2 cellular contexts compared by ENCODE assay signal in the genomic region with DNA sequence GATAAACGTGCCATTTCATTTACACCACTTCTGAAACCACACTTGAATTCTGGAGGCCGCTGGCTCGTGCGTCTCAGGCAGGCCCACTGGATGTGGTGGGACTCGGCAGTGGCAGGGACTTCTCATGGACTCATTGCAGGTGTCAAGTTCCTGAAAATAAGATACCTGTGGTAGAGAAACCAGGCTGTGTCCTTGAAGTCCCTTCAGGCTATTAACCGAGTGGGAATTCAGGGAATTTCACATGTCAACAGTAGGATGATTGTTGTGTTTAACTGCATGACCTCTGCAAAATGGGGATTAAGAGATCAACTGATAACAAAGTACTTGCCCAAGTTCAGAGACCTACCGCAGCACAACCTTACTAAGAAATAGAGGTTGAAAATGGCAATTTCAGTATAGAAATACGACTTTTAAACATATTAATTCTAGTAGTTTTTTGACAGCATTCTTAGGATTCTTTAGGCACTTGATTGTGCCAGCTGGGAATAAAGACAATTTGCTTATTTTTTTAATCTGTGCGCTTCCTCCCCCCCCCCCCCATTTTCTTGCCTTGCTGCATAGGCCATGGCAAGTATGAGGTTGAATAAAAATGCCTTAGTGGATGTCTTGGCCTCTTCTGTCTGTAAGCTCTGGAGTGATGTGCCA.
TF ChIP-seq lines count a peak whose summit lies in the region.

No MANE protein-coding gene starts in this region.

TF ChIP-seq in WTC11, 78 proteins besides CTCF, POLR2A, EP300 and RAD21:
- TF ChIP-seq, protein P1, sequence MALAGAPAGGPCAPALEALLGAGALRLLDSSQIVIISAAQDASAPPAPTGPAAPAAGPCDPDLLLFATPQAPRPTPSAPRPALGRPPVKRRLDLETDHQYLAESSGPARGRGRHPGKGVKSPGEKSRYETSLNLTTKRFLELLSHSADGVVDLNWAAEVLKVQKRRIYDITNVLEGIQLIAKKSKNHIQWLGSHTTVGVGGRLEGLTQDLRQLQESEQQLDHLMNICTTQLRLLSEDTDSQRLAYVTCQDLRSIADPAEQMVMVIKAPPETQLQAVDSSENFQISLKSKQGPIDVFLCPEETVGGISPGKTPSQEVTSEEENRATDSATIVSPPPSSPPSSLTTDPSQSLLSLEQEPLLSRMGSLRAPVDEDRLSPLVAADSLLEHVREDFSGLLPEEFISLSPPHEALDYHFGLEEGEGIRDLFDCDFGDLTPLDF (CRISPR knock-in tag; IDR thresholded peaks at IDR 0.05): no peak
- TF ChIP-seq, protein P2, sequence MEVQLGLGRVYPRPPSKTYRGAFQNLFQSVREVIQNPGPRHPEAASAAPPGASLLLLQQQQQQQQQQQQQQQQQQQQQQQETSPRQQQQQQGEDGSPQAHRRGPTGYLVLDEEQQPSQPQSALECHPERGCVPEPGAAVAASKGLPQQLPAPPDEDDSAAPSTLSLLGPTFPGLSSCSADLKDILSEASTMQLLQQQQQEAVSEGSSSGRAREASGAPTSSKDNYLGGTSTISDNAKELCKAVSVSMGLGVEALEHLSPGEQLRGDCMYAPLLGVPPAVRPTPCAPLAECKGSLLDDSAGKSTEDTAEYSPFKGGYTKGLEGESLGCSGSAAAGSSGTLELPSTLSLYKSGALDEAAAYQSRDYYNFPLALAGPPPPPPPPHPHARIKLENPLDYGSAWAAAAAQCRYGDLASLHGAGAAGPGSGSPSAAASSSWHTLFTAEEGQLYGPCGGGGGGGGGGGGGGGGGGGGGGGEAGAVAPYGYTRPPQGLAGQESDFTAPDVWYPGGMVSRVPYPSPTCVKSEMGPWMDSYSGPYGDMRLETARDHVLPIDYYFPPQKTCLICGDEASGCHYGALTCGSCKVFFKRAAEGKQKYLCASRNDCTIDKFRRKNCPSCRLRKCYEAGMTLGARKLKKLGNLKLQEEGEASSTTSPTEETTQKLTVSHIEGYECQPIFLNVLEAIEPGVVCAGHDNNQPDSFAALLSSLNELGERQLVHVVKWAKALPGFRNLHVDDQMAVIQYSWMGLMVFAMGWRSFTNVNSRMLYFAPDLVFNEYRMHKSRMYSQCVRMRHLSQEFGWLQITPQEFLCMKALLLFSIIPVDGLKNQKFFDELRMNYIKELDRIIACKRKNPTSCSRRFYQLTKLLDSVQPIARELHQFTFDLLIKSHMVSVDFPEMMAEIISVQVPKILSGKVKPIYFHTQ (CRISPR knock-in tag; IDR thresholded peaks at IDR 0.05): 0 out of 2 replicates have a peak, but pooled peaks have one; percentile 5
- TF ChIP-seq ATF1 (CRISPR knock-in tag; IDR thresholded peaks at IDR 0.05): no peak
- TF ChIP-seq IRF2 (CRISPR knock-in tag; IDR thresholded peaks at IDR 0.05; ENCODE audit: borderline replicate concordance, low read depth): no peak
- TF ChIP-seq JAZF1 (CRISPR knock-in tag; IDR thresholded peaks at IDR 0.05): no peak
- TF ChIP-seq GRHL2 (CRISPR knock-in tag; IDR thresholded peaks at IDR 0.05; ENCODE audit: insufficient replicate concordance, severe bottlenecking): no peak

TF ChIP-seq in HepG2, 621 proteins besides CTCF, POLR2A, EP300 and RAD21 (continues in another document):
- TF ChIP-seq RXRA (CRISPR knock-in tag; IDR thresholded peaks at IDR 0.05) (peak; percentile 89; the same call in 1 of the 2 replicates), MIER2 (CRISPR knock-in tag; IDR thresholded peaks at IDR 0.05) (0 out of 2 replicates have a peak, but pooled peaks have one; percentile 30), MAFK (conservative IDR thresholded peaks at IDR 0.05 in 1 of 2, IDR thresholded peaks at IDR 0.05 in 1 of 2; ENCODE audit: low read length in 2 of 2) (peak in 1 of 2 experiments; percentile 36; a peak in 1 of 4 replicates), ZNF660 (CRISPR knock-in tag; IDR thresholded peaks at IDR 0.05; ENCODE audit: borderline replicate concordance, low read depth) (no peak), ZNF3 (CRISPR knock-in tag; IDR thresholded peaks at IDR 0.05) (0 out of 2 replicates have a peak, but pooled peaks have one; percentile 29), HOXA5 (CRISPR knock-in tag; IDR thresholded peaks at IDR 0.05) (peak; percentile 69; the same call in 1 of the 2 replicates), MAFF (IDR thresholded peaks at IDR 0.05; ENCODE audit: low read depth, low read length) (peak; percentile 48), ZSCAN21 (CRISPR knock-in tag; IDR thresholded peaks at IDR 0.05; ENCODE audit: borderline replicate concordance) (no peak), SALL1 (CRISPR knock-in tag; IDR thresholded peaks at IDR 0.05) (peak; percentile 59; the same call in 1 of the 2 replicates), ZNF136 (CRISPR knock-in tag; IDR thresholded peaks at IDR 0.05; ENCODE audit: low read depth) (no peak), ERF (CRISPR knock-in tag; IDR thresholded peaks at IDR 0.05) (peak; percentile 45; the same call in 1 of the 2 replicates), KDM1A (CRISPR knock-in tag; IDR thresholded peaks at IDR 0.05) (peak; percentile 83), TBL1XR1 (IDR thresholded peaks at IDR 0.05; ENCODE audit: borderline replicate concordance, low read length, partially characterized antibody) (peak; percentile 94), ZNF629 (CRISPR knock-in tag; conservative IDR thresholded peaks at IDR 0.05) (0 out of 2 replicates have a peak, but pooled peaks have one; percentile 16), ZNF234 (CRISPR knock-in tag; conservative IDR thresholded peaks at IDR 0.05) (no peak), GATAD2A (CRISPR knock-in tag; IDR thresholded peaks at IDR 0.05) (peak; percentile 95), KDM3A (CRISPR knock-in tag; IDR thresholded peaks at IDR 0.05; ENCODE audit: low read depth) (0 out of 2 replicates have a peak, but pooled peaks have one; percentile 49), GMEB1 (CRISPR knock-in tag; IDR thresholded peaks at IDR 0.05; ENCODE audit: borderline replicate concordance) (no peak), ZNF335 (CRISPR knock-in tag; IDR thresholded peaks at IDR 0.05) (peak; percentile 57; the same call in 1 of the 2 replicates), HNF4G (IDR thresholded peaks at IDR 0.05; ENCODE audit: borderline replicate concordance, low read depth, low read length) (peak; percentile 14; the same call in 1 of the 2 replicates), HNF4G (CRISPR knock-in tag; IDR thresholded peaks at IDR 0.05; ENCODE audit: borderline replicate concordance, low read depth) (no peak), ZNF263 (CRISPR knock-in tag; IDR thresholded peaks at IDR 0.05) (no peak), SKI (IDR thresholded peaks at IDR 0.05; ENCODE audit: partially characterized antibody) (peak; percentile 52), BCL6 (CRISPR knock-in tag; IDR thresholded peaks at IDR 0.05) (peak; percentile 100), SIX1 (CRISPR knock-in tag; IDR thresholded peaks at IDR 0.05; ENCODE audit: borderline replicate concordance) (peak; percentile 74; the same call in 1 of the 2 replicates), MTA1 (CRISPR knock-in tag; IDR thresholded peaks at IDR 0.05; ENCODE audit: borderline replicate concordance) (peak; percentile 36; the same call in 1 of the 2 replicates), TCF12 (IDR thresholded peaks at IDR 0.05) (no peak), TCF12 (CRISPR knock-in tag; IDR thresholded peaks at IDR 0.05) (no peak), PPARG (CRISPR knock-in tag; conservative IDR thresholded peaks at IDR 0.05) (peak; percentile 73), TSC22D2 (CRISPR knock-in tag; IDR thresholded peaks at IDR 0.05; ENCODE audit: borderline replicate concordance) (no peak), ETV5 (CRISPR knock-in tag; IDR thresholded peaks at IDR 0.05; ENCODE audit: borderline replicate concordance) (peak; percentile 46; the same call in 1 of the 2 replicates)
- TF ChIP-seq, protein P3, sequence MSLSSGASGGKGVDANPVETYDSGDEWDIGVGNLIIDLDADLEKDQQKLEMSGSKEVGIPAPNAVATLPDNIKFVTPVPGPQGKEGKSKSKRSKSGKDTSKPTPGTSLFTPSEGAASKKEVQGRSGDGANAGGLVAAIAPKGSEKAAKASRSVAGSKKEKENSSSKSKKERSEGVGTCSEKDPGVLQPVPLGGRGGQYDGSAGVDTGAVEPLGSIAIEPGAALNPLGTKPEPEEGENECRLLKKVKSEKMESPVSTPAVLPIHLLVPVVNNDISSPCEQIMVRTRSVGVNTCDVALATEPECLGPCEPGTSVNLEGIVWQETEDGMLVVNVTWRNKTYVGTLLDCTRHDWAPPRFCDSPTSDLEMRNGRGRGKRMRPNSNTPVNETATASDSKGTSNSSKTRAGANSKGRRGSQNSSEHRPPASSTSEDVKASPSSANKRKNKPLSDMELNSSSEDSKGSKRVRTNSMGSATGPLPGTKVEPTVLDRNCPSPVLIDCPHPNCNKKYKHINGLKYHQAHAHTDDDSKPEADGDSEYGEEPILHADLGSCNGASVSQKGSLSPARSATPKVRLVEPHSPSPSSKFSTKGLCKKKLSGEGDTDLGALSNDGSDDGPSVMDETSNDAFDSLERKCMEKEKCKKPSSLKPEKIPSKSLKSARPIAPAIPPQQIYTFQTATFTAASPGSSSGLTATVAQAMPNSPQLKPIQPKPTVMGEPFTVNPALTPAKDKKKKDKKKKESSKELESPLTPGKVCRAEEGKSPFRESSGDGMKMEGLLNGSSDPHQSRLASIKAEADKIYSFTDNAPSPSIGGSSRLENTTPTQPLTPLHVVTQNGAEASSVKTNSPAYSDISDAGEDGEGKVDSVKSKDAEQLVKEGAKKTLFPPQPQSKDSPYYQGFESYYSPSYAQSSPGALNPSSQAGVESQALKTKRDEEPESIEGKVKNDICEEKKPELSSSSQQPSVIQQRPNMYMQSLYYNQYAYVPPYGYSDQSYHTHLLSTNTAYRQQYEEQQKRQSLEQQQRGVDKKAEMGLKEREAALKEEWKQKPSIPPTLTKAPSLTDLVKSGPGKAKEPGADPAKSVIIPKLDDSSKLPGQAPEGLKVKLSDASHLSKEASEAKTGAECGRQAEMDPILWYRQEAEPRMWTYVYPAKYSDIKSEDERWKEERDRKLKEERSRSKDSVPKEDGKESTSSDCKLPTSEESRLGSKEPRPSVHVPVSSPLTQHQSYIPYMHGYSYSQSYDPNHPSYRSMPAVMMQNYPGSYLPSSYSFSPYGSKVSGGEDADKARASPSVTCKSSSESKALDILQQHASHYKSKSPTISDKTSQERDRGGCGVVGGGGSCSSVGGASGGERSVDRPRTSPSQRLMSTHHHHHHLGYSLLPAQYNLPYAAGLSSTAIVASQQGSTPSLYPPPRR (CRISPR knock-in tag; IDR thresholded peaks at IDR 0.05; ENCODE audit: borderline replicate concordance): peak; percentile 92
- TF ChIP-seq, protein P4, sequence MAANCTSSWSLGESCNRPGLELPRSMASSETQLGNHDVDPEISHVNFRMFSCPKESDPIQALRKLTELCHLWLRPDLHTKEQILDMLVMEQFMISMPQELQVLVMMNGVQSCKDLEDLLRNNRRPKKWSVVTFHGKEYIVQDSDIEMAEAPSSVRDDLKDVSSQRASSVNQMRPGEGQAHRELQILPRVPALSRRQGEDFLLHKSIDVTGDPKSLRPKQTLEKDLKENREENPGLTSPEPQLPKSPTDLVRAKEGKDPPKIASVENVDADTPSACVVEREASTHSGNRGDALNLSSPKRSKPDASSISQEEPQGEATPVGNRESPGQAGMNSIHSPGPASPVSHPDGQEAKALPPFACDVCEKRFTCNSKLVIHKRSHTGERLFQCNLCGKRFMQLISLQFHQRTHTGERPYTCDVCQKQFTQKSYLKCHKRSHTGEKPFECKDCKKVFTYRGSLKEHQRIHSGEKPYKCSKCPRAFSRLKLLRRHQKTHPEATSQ (CRISPR knock-in tag; IDR thresholded peaks at IDR 0.05; ENCODE audit: borderline replicate concordance): no peak
- TF ChIP-seq, protein P5, sequence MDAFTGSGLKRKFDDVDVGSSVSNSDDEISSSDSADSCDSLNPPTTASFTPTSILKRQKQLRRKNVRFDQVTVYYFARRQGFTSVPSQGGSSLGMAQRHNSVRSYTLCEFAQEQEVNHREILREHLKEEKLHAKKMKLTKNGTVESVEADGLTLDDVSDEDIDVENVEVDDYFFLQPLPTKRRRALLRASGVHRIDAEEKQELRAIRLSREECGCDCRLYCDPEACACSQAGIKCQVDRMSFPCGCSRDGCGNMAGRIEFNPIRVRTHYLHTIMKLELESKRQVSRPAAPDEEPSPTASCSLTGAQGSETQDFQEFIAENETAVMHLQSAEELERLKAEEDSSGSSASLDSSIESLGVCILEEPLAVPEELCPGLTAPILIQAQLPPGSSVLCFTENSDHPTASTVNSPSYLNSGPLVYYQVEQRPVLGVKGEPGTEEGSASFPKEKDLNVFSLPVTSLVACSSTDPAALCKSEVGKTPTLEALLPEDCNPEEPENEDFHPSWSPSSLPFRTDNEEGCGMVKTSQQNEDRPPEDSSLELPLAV (CRISPR knock-in tag; conservative IDR thresholded peaks at IDR 0.05; ENCODE audit: low read depth): no peak
- TF ChIP-seq, protein P6, sequence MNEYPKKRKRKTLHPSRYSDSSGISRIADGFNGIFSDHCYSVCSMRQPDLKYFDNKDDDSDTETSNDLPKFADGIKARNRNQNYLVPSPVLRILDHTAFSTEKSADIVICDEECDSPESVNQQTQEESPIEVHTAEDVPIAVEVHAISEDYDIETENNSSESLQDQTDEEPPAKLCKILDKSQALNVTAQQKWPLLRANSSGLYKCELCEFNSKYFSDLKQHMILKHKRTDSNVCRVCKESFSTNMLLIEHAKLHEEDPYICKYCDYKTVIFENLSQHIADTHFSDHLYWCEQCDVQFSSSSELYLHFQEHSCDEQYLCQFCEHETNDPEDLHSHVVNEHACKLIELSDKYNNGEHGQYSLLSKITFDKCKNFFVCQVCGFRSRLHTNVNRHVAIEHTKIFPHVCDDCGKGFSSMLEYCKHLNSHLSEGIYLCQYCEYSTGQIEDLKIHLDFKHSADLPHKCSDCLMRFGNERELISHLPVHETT (CRISPR knock-in tag; conservative IDR thresholded peaks at IDR 0.05): 0 out of 2 replicates have a peak, but pooled peaks have one; percentile 36
- TF ChIP-seq, protein P7, sequence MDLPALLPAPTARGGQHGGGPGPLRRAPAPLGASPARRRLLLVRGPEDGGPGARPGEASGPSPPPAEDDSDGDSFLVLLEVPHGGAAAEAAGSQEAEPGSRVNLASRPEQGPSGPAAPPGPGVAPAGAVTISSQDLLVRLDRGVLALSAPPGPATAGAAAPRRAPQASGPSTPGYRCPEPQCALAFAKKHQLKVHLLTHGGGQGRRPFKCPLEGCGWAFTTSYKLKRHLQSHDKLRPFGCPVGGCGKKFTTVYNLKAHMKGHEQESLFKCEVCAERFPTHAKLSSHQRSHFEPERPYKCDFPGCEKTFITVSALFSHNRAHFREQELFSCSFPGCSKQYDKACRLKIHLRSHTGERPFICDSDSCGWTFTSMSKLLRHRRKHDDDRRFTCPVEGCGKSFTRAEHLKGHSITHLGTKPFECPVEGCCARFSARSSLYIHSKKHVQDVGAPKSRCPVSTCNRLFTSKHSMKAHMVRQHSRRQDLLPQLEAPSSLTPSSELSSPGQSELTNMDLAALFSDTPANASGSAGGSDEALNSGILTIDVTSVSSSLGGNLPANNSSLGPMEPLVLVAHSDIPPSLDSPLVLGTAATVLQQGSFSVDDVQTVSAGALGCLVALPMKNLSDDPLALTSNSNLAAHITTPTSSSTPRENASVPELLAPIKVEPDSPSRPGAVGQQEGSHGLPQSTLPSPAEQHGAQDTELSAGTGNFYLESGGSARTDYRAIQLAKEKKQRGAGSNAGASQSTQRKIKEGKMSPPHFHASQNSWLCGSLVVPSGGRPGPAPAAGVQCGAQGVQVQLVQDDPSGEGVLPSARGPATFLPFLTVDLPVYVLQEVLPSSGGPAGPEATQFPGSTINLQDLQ (CRISPR knock-in tag; IDR thresholded peaks at IDR 0.05): no peak
